Comparison of ENCODE assay signal across 28 cellular contexts in the genomic region with DNA sequence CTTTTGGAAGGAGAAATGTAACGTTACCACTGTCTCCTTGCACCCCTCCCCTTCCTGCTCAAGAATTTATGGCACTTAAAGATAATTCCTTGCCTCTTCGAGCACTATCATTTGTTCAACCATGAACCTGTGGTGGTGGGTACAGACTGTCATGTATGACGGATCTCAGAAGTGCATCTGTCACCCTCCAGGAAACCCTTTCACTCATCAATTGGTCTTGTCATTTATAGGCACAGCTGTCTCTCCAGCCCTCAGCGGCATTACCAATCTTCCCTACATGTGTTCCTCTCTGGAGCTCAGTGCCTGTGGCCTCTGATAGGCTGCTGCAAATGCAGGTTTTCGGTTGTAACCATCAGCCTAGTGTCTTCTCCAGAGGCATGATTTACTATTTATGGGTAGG. TPM values are rescaled to one million over a fixed set of nuclear protein-coding genes. Genes with fewer than 3 reads are reported as not detected.
"Had no signal": no experiment of that assay in that cellular context is flagged by ENCODE, and none has a peak within 500 bp of the region (broad histone marks: within the 10 kb centered on the region; RNA-seq: fewer than 3 reads in every experiment).

No MANE protein-coding gene starts in this region.

- DNase-seq: activated B cell treated with CpG ODN at 0.5 μM for 24 hours; activated CD4-positive, alpha-beta memory T cell treated with anti-CD3 and anti-CD28 coated beads for 36 hours; activated CD4-positive, alpha-beta T cell treated with anti-CD3 and anti-CD28 coated beads for 1 hour; activated CD4-positive, alpha-beta T cell treated with anti-CD3 and anti-CD28 coated beads, Interleukin-2, amount 10 ng/mL, durations not matched to agents 24 days and 14 days; activated CD8-positive, alpha-beta memory T cell treated with anti-CD3 and anti-CD28 coated beads for 24 hours; activated effector memory CD4-positive, alpha-beta T cell treated with anti-CD3 and anti-CD28 coated beads, Interleukin-2, amount 50 U/mL, for 16 hours; activated naive CD4-positive, alpha-beta T cell treated with Interleukin-2 at 50 U/mL for 16 hours; activated naive CD8-positive, alpha-beta T cell treated with anti-CD3 and anti-CD28 coated beads, Interleukin-2, amount 50 U/mL, for 24 hours; activated T-cell treated with anti-CD3 and anti-CD28 coated beads, Interleukin-2, amount 50 U/mL, for 4 hours; amniotic stem cell; body of pancreas; central memory CD4-positive, alpha-beta T cell; KG1; NCI-H1092; NCI-H1417 treated with DMSO at 0.1 percent for 48 hours; NCI-H1930; NCI-H526; NCI-H774; PC-9 had no signal

- H3K36me3 Mint-ChIP-seq: activated CD4-positive, alpha-beta memory T cell treated with anti-CD3 and anti-CD28 coated beads for 36 hours; activated naive CD4-positive, alpha-beta T cell treated with anti-CD3 and anti-CD28 coated beads, Interleukin-2, amount 50 U/mL, for 72 hours; IgD-negative memory B cell had no signal

- H3K27me3 Mint-ChIP-seq: activated B cell treated with CpG ODN at 0.5 μM for 24 hours; activated CD4-positive, alpha-beta memory T cell treated with anti-CD3 and anti-CD28 coated beads for 36 hours; activated CD4-positive, alpha-beta T cell treated with anti-CD3 and anti-CD28 coated beads, Interleukin-2, amount 10 ng/mL, durations not matched to agents 24 days and 14 days; activated naive CD8-positive, alpha-beta T cell treated with anti-CD3 and anti-CD28 coated beads, Interleukin-2, amount 50 U/mL, for 24 hours; IgD-negative memory B cell had no signal

- H3K27ac ChIP-seq: ascending aorta, body of pancreas, PC-9, SJSA1 had no signal

- H3K4me1 Mint-ChIP-seq: activated B cell treated with CpG ODN at 0.5 μM for 24 hours; activated CD4-positive, alpha-beta T cell treated with anti-CD3 and anti-CD28 coated beads, Interleukin-2, amount 10 ng/mL, durations not matched to agents 24 days and 14 days; activated naive CD8-positive, alpha-beta T cell treated with anti-CD3 and anti-CD28 coated beads, Interleukin-2, amount 50 U/mL, for 24 hours; IgD-negative memory B cell had no signal

- H3K4me3 ChIP-seq: ascending aorta, body of pancreas, PC-9, SJSA1 had no signal

- H3K27me3 ChIP-seq: ascending aorta, body of pancreas, SJSA1 had no signal

- H3K27ac Mint-ChIP-seq: activated B cell treated with CpG ODN at 0.5 μM for 24 hours; activated CD4-positive, alpha-beta memory T cell treated with anti-CD3 and anti-CD28 coated beads for 36 hours; activated CD4-positive, alpha-beta T cell treated with anti-CD3 and anti-CD28 coated beads, Interleukin-2, amount 10 ng/mL, durations not matched to agents 24 days and 14 days; activated naive CD4-positive, alpha-beta T cell treated with anti-CD3 and anti-CD28 coated beads, Interleukin-2, amount 50 U/mL, for 72 hours; activated naive CD8-positive, alpha-beta T cell treated with anti-CD3 and anti-CD28 coated beads, Interleukin-2, amount 50 U/mL, for 24 hours; IgD-negative memory B cell; T-helper 1 cell treated with Interleukin-12 subunit alpha and Interleukin-12 subunit beta and Interleukin-4 antibody, amounts not matched to agents 30 μg/mL and 1 μg/mL, for 36 hours had no signal

- H3K4me3 Mint-ChIP-seq: activated B cell treated with CpG ODN at 0.5 μM for 24 hours; activated CD4-positive, alpha-beta memory T cell treated with anti-CD3 and anti-CD28 coated beads for 36 hours; activated CD4-positive, alpha-beta T cell treated with anti-CD3 and anti-CD28 coated beads, Interleukin-2, amount 10 ng/mL, durations not matched to agents 24 days and 14 days; activated naive CD8-positive, alpha-beta T cell treated with anti-CD3 and anti-CD28 coated beads, Interleukin-2, amount 50 U/mL, for 24 hours; activated T-cell treated with anti-CD3 and anti-CD28 coated beads, Interleukin-2, amount 50 U/mL, for 4 hours; IgD-negative memory B cell; T-helper 1 cell treated with Interleukin-12 subunit alpha and Interleukin-12 subunit beta and Interleukin-4 antibody, amounts not matched to agents 30 μg/mL and 1 μg/mL, for 36 hours had no signal

- ATAC-seq: activated naive CD4-positive, alpha-beta T cell treated with anti-CD3 and anti-CD28 coated beads, Interleukin-2, amount 50 U/mL, for 72 hours; activated naive CD8-positive, alpha-beta T cell treated with anti-CD3 and anti-CD28 coated beads, Interleukin-2, amount 50 U/mL, for 24 hours; activated T-cell treated with anti-CD3 and anti-CD28 coated beads, Interleukin-2, amount 50 U/mL, for 4 hours; body of pancreas had no signal

RNA-seq across cellular contexts. Expression of gene CNTNAP4, which starts 15.0 kb away (rescaled TPM):
- total RNA-seq: activated B cell treated with CpG ODN at 0.5 μM for 24 hours; activated CD4-positive, alpha-beta memory T cell treated with anti-CD3 and anti-CD28 coated beads for 36 hours; activated CD4-positive, alpha-beta T cell treated with anti-CD3 and anti-CD28 coated beads, Interleukin-2, amount 10 ng/mL, durations not matched to agents 24 days and 14 days; activated naive CD4-positive, alpha-beta T cell treated with anti-CD3 and anti-CD28 coated beads, Interleukin-2, amount 50 U/mL, for 72 hours; activated T-cell treated with anti-CD3 and anti-CD28 coated beads, Interleukin-2, amount 50 U/mL, for 4 hours; ascending aorta; body of pancreas; bronchial epithelial cell; chondrocyte; LHCN-M2; M059J; PC-9; SJSA1 had no signal
